In genomic region chr6:133945158-133945557, GRCh38 we compare ENCODE assay signal across 16 cellular contexts. TPM values are rescaled to one million over a fixed set of nuclear protein-coding genes. Genes with fewer than 3 reads are reported as not detected.
DNase-seq lines count a peak whose midpoint lies in the region; ATAC-seq and TF ChIP-seq lines count a peak whose summit lies in the region.
"Had no signal": no experiment of that assay in that cellular context is flagged by ENCODE, and none has a peak within 500 bp of the region (broad histone marks: within the 10 kb centered on the region; RNA-seq: fewer than 3 reads in every experiment).

No MANE protein-coding gene starts in this region.

- H3K9me3 Mint-ChIP-seq in activated CD4-positive, alpha-beta T cell treated with anti-CD3 and anti-CD28 coated beads for 36 hours (ENCODE audit: low read depth) = no peaks in the 10 kb centered on the region
- H3K9me3 Mint-ChIP-seq in neural progenitor cell = no peaks in the 10 kb centered on the region
- H3K9me3 Mint-ChIP-seq: activated naive CD4-positive, alpha-beta T cell treated with anti-CD3 and anti-CD28 coated beads for 36 hours had no signal

- no peaks in the 10 kb centered on the region for H3F3A ChIP-seq in neural progenitor cell (ENCODE audit: low read depth)

- H3K4me1 ChIP-seq in neural progenitor cell = peaks cover 3% of the 10 kb centered on the region

- no peak overlapping the region for H2AFZ ChIP-seq in neural progenitor cell (replicated peaks)

- H3K27me3 ChIP-seq in neural progenitor cell = peaks cover 8% of the 10 kb centered on the region
- H3K27me3 ChIP-seq: cardiac muscle cell, stomach had no signal

- no peak overlapping the region for H3K9ac ChIP-seq in neural progenitor cell

- intact Hi-C loops in activated CD4-positive, alpha-beta T cell treated with anti-CD3 and anti-CD28 coated beads for 36 hours (cut with DNase I, micrococcal nuclease) = no loop called here

- H3K4me3 ChIP-seq in neural progenitor cell = no peak overlapping the region
- H3K4me3 ChIP-seq: cardiac muscle cell, mucosa of descending colon, stomach had no signal

- H3K9me3 ChIP-seq in neural progenitor cell (ENCODE audit: low read depth) = no peaks in the 10 kb centered on the region
- H3K9me3 ChIP-seq: mucosa of descending colon, stomach had no signal

- H3K4me2 ChIP-seq in neural progenitor cell = no peak overlapping the region

- peak; percentile 15 for TF ChIP-seq CTCF in neural progenitor cell (IDR thresholded peaks at IDR 0.05)

- H3K36me3 ChIP-seq in neural progenitor cell = no peaks in the 10 kb centered on the region
- H3K36me3 ChIP-seq: cardiac muscle cell, stomach had no signal

- H3K27me3 Mint-ChIP-seq in activated CD4-positive, alpha-beta T cell treated with anti-CD3 and anti-CD28 coated beads for 36 hours = peaks cover 2% of the 10 kb centered on the region
- peaks cover 7% of the 10 kb centered on the region for H3K27me3 Mint-ChIP-seq in neural progenitor cell (ENCODE audit: insufficient read depth, low read depth)

- no peak overlapping the region for H3K27ac ChIP-seq in neural progenitor cell
- H3K27ac ChIP-seq: cardiac muscle cell, stomach had no signal

- no peak overlapping the region for H3K4me3 Mint-ChIP-seq in activated CD4-positive, alpha-beta T cell treated with anti-CD3 and anti-CD28 coated beads for 36 hours
- no peak overlapping the region for H3K4me3 Mint-ChIP-seq in neural progenitor cell
- H3K4me3 Mint-ChIP-seq: activated CD8-positive, alpha-beta memory T cell treated with anti-CD3 and anti-CD28 coated beads, Interleukin-2, amount 10 ng/mL, durations not matched to agents 7 days and 5 days; activated naive CD4-positive, alpha-beta T cell treated with anti-CD3 and anti-CD28 coated beads for 36 hours had no signal

- CTCF ChIA-PET in activated CD4-positive, alpha-beta T cell treated with anti-CD3 and anti-CD28 coated beads for 36 hours (lab: Charles Lee) = interaction anchor here (0.6 to 3.5 kb wide), 9 partner anchors 11 to 1152 kb away, joined by 3 to 10 read pairs (median 3); no protein-coding TSS in a partner anchor

- no peaks in the 10 kb centered on the region for H4K20me1 ChIP-seq in neural progenitor cell (ENCODE audit: low read depth)

- H3K36me3 Mint-ChIP-seq in activated CD4-positive, alpha-beta T cell treated with anti-CD3 and anti-CD28 coated beads for 36 hours (ENCODE audit: low read depth) = no peaks in the 10 kb centered on the region
- no peaks in the 10 kb centered on the region for H3K36me3 Mint-ChIP-seq in neural progenitor cell
- H3K36me3 Mint-ChIP-seq: activated CD8-positive, alpha-beta memory T cell treated with anti-CD3 and anti-CD28 coated beads, Interleukin-2, amount 10 ng/mL, durations not matched to agents 7 days and 5 days had no signal

- peak; percentile 14 for DNase-seq in activated CD4-positive, alpha-beta T cell treated with anti-CD3 and anti-CD28 coated beads for 36 hours
- DNase-seq in activated CD4-positive, alpha-beta T cell treated with anti-CD3 and anti-CD28 coated beads for 1 hour = no peak
- DNase-seq in M059J (ENCODE audit: low read depth) = peak; percentile 32
- peak; percentile 70 for DNase-seq in amniotic epithelial cell (ENCODE audit: low read depth)
- DNase-seq in neural progenitor cell (ENCODE audit: low spot score) = peak; percentile 25
- no peak for DNase-seq in CD1c-positive myeloid dendritic cell (ENCODE audit: extremely low spot score)
- DNase-seq in activated effector memory CD4-positive, alpha-beta T cell treated with Interleukin-2 at 50 U/mL for 16 hours = no peak
- DNase-seq: activated CD8-positive, alpha-beta memory T cell treated with anti-CD3 and anti-CD28 coated beads, Interleukin-2, amount 10 ng/mL, durations not matched to agents 7 days and 5 days; activated naive CD4-positive, alpha-beta T cell treated with anti-CD3 and anti-CD28 coated beads for 36 hours; MM.1S; mucosa of descending colon; occipital lobe; small intestine; stomach had no signal

- no peaks in the 10 kb centered on the region for H3K4me1 Mint-ChIP-seq in activated CD4-positive, alpha-beta T cell treated with anti-CD3 and anti-CD28 coated beads for 36 hours
- H3K4me1 Mint-ChIP-seq in neural progenitor cell = no peaks in the 10 kb centered on the region

- H3K79me2 ChIP-seq in neural progenitor cell (ENCODE audit: low read depth) = no peaks in the 10 kb centered on the region

- no peak overlapping the region for H3K27ac Mint-ChIP-seq in activated CD4-positive, alpha-beta T cell treated with anti-CD3 and anti-CD28 coated beads for 36 hours
- H3K27ac Mint-ChIP-seq in neural progenitor cell = no peak overlapping the region
- H3K27ac Mint-ChIP-seq: activated CD8-positive, alpha-beta memory T cell treated with anti-CD3 and anti-CD28 coated beads, Interleukin-2, amount 10 ng/mL, durations not matched to agents 7 days and 5 days; activated naive CD4-positive, alpha-beta T cell treated with anti-CD3 and anti-CD28 coated beads for 36 hours had no signal

- POLR2A ChIA-PET in activated CD4-positive, alpha-beta T cell treated with anti-CD3 and anti-CD28 coated beads for 36 hours (lab: Charles Lee) = no interaction called here

- no peak for ATAC-seq in activated CD4-positive, alpha-beta T cell treated with anti-CD3 and anti-CD28 coated beads for 36 hours
- ATAC-seq in GM19328 (IDR thresholded peaks at IDR 0.05; ENCODE audit: unreplicated experiment) = no peak
- ATAC-seq: activated CD8-positive, alpha-beta memory T cell treated with anti-CD3 and anti-CD28 coated beads, Interleukin-2, amount 10 ng/mL, durations not matched to agents 7 days and 5 days; mucosa of descending colon had no signal

RNA-seq across cellular contexts. Expression of gene TBPL1, which starts 7.9 kb away (rescaled TPM):
- total RNA-seq in activated CD4-positive, alpha-beta T cell treated with anti-CD3 and anti-CD28 coated beads for 36 hours = 10 to 100 TPM; 32.2 to 33.9 TPM
- total RNA-seq in M059J (2014; rRNA removed; shearing (Covaris generic)) = 45.2 and 56.6 TPM in 2 replicates
- 85.8 and 125 TPM in 2 replicates for total RNA-seq in neural progenitor cell (ENCODE audit: low replicate concordance)

RNA-seq across cellular contexts. Expression of gene TCF21, which starts 56.2 kb away (rescaled TPM):
- total RNA-seq in activated CD4-positive, alpha-beta T cell treated with anti-CD3 and anti-CD28 coated beads for 36 hours = not detected
- total RNA-seq in M059J (2014; rRNA removed; shearing (Covaris generic)) = 0.07 TPM in 1 of 2 replicates, not detected in the other
- 0.04 and 0.22 TPM in 2 replicates for total RNA-seq in neural progenitor cell (ENCODE audit: low replicate concordance)
- total RNA-seq: activated CD8-positive, alpha-beta memory T cell treated with anti-CD3 and anti-CD28 coated beads, Interleukin-2, amount 10 ng/mL, durations not matched to agents 7 days and 5 days; activated naive CD4-positive, alpha-beta T cell treated with anti-CD3 and anti-CD28 coated beads for 36 hours; occipital lobe had no signal

Comparison
In these comparisons a context has a peak if more than half of its experiments do, and no peak if none do; other contexts are left out.
1. DNase-seq: peak in activated CD4-positive, alpha-beta T cell treated with anti-CD3 and anti-CD28 coated beads for 36 hours (single experiment), M059J (single experiment), amniotic epithelial cell (single experiment) and neural progenitor cell (single experiment); none in activated CD4-positive, alpha-beta T cell treated with anti-CD3 and anti-CD28 coated beads for 1 hour (single experiment), CD1c-positive myeloid dendritic cell (single experiment) and activated effector memory CD4-positive, alpha-beta T cell treated with Interleukin-2 at 50 U/mL for 16 hours (single experiment).